Comparison of ENCODE assay signal across 11 cellular contexts in the genomic region with DNA sequence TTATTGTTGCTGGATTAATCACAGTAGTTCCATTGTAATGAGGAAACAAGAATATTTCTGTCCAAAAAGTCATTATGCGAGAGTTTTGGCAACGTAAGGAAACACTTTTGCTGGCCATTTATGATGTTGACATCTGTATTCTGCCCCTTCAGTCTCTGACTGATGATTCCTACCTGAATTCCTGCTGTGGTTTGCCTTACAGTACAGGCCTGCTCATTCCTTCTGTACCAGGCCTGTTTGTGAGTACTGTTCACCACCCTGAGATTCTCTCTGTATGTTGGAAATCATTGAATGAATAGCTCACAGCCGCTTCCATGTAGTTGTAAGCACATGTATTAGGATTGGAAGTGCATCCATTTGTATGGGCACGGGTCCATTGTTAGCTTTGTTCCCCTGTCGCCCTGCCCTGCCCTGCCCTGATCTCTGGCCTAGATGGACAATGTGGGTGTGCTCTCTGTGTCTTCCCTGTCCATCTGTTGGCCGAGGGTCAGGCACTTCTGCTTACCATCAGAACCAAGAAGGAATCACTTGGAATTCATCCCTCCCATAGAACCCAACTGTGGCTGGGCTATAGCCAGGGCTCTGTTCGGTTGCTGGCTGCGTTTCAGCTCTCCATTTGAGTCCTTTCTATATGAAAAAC. TPM values are rescaled to one million over a fixed set of nuclear protein-coding genes. Genes with fewer than 3 reads are reported as not detected.
DNase-seq lines count a peak whose midpoint lies in the region; ATAC-seq and TF ChIP-seq lines count a peak whose summit lies in the region.
"Had no signal": no experiment of that assay in that cellular context is flagged by ENCODE, and none has a peak within 500 bp of the region (broad histone marks: within the 10 kb centered on the region; RNA-seq: fewer than 3 reads in every experiment).

No MANE protein-coding gene starts in this region.

- peak overlapping the region; percentile 71 for H3K9ac ChIP-seq in mesenchymal stem cell (ENCODE audit: low read length)

- H2AFZ ChIP-seq in mesenchymal stem cell (ENCODE audit: low read depth, low read length) = no peak overlapping the region

- no peaks in the 10 kb centered on the region for H3K27me3 ChIP-seq in mesenchymal stem cell (ENCODE audit: control insufficient read depth in 1 of 2, insufficient read depth in 1 of 2, low read length in 2 of 2)
- no peaks in the 10 kb centered on the region for H3K27me3 ChIP-seq in thyroid gland

- intact Hi-C loops in thyroid gland (cut with DNase I) = no loop called here

- peaks cover 37% of the 10 kb centered on the region for H3K4me1 Mint-ChIP-seq in T-helper 2 cell treated with Interferon-gamma antibody and Interleukin-4, amounts not matched to agents 5 μg/mL and 100 μg/mL, for 36 hours (ENCODE audit: low read depth)
- peaks cover 51% of the 10 kb centered on the region for H3K4me1 Mint-ChIP-seq in central memory CD8-positive, alpha-beta T cell
- no peaks in the 10 kb centered on the region for H3K4me1 Mint-ChIP-seq in progenitor cell of endocrine pancreas (ENCODE audit: low read depth)

- H3K9me3 Mint-ChIP-seq in T-helper 2 cell treated with Interferon-gamma antibody and Interleukin-4, amounts not matched to agents 5 μg/mL and 100 μg/mL, for 36 hours = no peaks in the 10 kb centered on the region
- no peaks in the 10 kb centered on the region for H3K9me3 Mint-ChIP-seq in central memory CD8-positive, alpha-beta T cell
- H3K9me3 Mint-ChIP-seq in progenitor cell of endocrine pancreas (ENCODE audit: low read depth) = no peaks in the 10 kb centered on the region

- no peak overlapping the region for H4K8ac ChIP-seq in mesenchymal stem cell (ENCODE audit: low read length)

- no peak overlapping the region for H3K18ac ChIP-seq in mesenchymal stem cell (ENCODE audit: low read depth in 1 of 2, low read length in 2 of 2)

- H2BK12ac ChIP-seq in mesenchymal stem cell (ENCODE audit: low read length in 2 of 2) = peak overlapping the region in 1 of 2 experiments; percentile 67

- no peak overlapping the region for H3K4ac ChIP-seq in mesenchymal stem cell (ENCODE audit: low read depth in 1 of 2, low read length in 2 of 2)

- no peak overlapping the region for H3K4me3 Mint-ChIP-seq in T-helper 2 cell treated with Interferon-gamma antibody and Interleukin-4, amounts not matched to agents 5 μg/mL and 100 μg/mL, for 36 hours
- H3K4me3 Mint-ChIP-seq in central memory CD8-positive, alpha-beta T cell = no peak overlapping the region
- no peak overlapping the region for H3K4me3 Mint-ChIP-seq in progenitor cell of endocrine pancreas (ENCODE audit: low read depth)

- TF ChIP-seq POLR2A in thyroid gland (IDR thresholded peaks at IDR 0.05) = no peak

- H3K27ac ChIP-seq in mesenchymal stem cell (ENCODE audit: low read length, poor library complexity, severe bottlenecking) (no peak overlapping the region), thyroid gland (peak overlapping the region in 2 of 3 donors; percentile 57 to 59)
- H3K27ac ChIP-seq: WERI-Rb-1 had no signal

- DNase-seq in T-helper 2 cell treated with Interferon-gamma antibody and Interleukin-4, amounts not matched to agents 5 μg/mL and 100 μg/mL, for 36 hours (ENCODE audit: low spot score) = no peak
- DNase-seq in T-helper 2 cell (no peak), mesenchymal stem cell (no peak), thyroid gland (no peak), progenitor cell of endocrine pancreas (ENCODE audit: low spot score, unreplicated experiment) (no peak)
- DNase-seq in central memory CD8-positive, alpha-beta T cell (ENCODE audit: low spot score in 2 of 2) = no peak
- DNase-seq: activated effector memory CD4-positive, alpha-beta T cell treated with anti-CD3 and anti-CD28 coated beads, Interleukin-2, amount 50 U/mL, for 16 hours; NCI-H1092 treated with DMSO at 0.1 percent for 48 hours; WERI-Rb-1 had no signal

- peaks cover 6% of the 10 kb centered on the region for H3K36me3 Mint-ChIP-seq in T-helper 2 cell treated with Interferon-gamma antibody and Interleukin-4, amounts not matched to agents 5 μg/mL and 100 μg/mL, for 36 hours (ENCODE audit: low read depth)
- H3K36me3 Mint-ChIP-seq in central memory CD8-positive, alpha-beta T cell (ENCODE audit: insufficient read depth) = peaks cover 4% of the 10 kb centered on the region
- H3K36me3 Mint-ChIP-seq in progenitor cell of endocrine pancreas (ENCODE audit: insufficient read depth) = peaks cover 12% of the 10 kb centered on the region

- H3K79me1 ChIP-seq in mesenchymal stem cell (replicated peaks; ENCODE audit: low read length, poor library complexity, severe bottlenecking) = peaks cover 29% of the 10 kb centered on the region

- H3K36me3 ChIP-seq in mesenchymal stem cell (ENCODE audit: control insufficient read depth in 1 of 2, insufficient read depth in 2 of 2, low read depth in 1 of 2, low read length in 2 of 2) (no peaks in the 10 kb centered on the region), thyroid gland (no peaks in the 10 kb centered on the region)

- peak overlapping the region in 1 of 2 experiments; percentile 21 for H3K4me3 ChIP-seq in mesenchymal stem cell (ENCODE audit: insufficient read depth in 1 of 2, low read depth in 1 of 2, low read length in 2 of 2)
- no peak overlapping the region for H3K4me3 ChIP-seq in thyroid gland (replicated peaks in 1 of 3)

- H2BK120ac ChIP-seq in mesenchymal stem cell (ENCODE audit: low read depth, low read length) = no peak overlapping the region

- 97% methylated on average over 8 of the region's 8 CpGs for WGBS in mesenchymal stem cell
- 75 to 88% methylated on average over 8 of the region's 8 CpGs for WGBS in thyroid gland, 2 donors

- H4K91ac ChIP-seq in mesenchymal stem cell (ENCODE audit: low read length) = no peak overlapping the region

- H2BK15ac ChIP-seq in mesenchymal stem cell (ENCODE audit: low read depth, poor library complexity, severe bottlenecking) = no peak overlapping the region

- H3K4me1 ChIP-seq in mesenchymal stem cell (ENCODE audit: control insufficient read depth, insufficient read depth, low read depth, low read length) (peaks cover 7% of the 10 kb centered on the region), thyroid gland (peaks cover 22 to 28% of the 10 kb centered on the region in 2 donors)

- no peak overlapping the region for H3K4me2 ChIP-seq in mesenchymal stem cell (ENCODE audit: low read length, poor library complexity, severe bottlenecking)

- no peak for ATAC-seq in central memory CD8-positive, alpha-beta T cell (replicated peaks; ENCODE audit: extremely low read depth, poor library complexity, severe bottlenecking)
- no peak for ATAC-seq in GM19463 (IDR thresholded peaks at IDR 0.05; ENCODE audit: unreplicated experiment)
- ATAC-seq in GM18520 (IDR thresholded peaks at IDR 0.05; ENCODE audit: unreplicated experiment) = no peak

- no peak overlapping the region for H2AK5ac ChIP-seq in mesenchymal stem cell (ENCODE audit: low read length, severe bottlenecking)

- H3K27me3 Mint-ChIP-seq in T-helper 2 cell treated with Interferon-gamma antibody and Interleukin-4, amounts not matched to agents 5 μg/mL and 100 μg/mL, for 36 hours (ENCODE audit: low read depth) = no peaks in the 10 kb centered on the region
- H3K27me3 Mint-ChIP-seq in central memory CD8-positive, alpha-beta T cell = no peaks in the 10 kb centered on the region
- no peaks in the 10 kb centered on the region for H3K27me3 Mint-ChIP-seq in progenitor cell of endocrine pancreas

- H2BK5ac ChIP-seq in mesenchymal stem cell (ENCODE audit: low read depth, low read length, poor library complexity, severe bottlenecking) = no peak overlapping the region

- no peak overlapping the region for H3K23ac ChIP-seq in mesenchymal stem cell (ENCODE audit: low read length in 2 of 2)

- TF ChIP-seq CTCF in thyroid gland (IDR thresholded peaks at IDR 0.05) (no peak), progenitor cell of endocrine pancreas (IDR thresholded peaks at IDR 0.05; ENCODE audit: unreplicated experiment) (no peak)

- no peak overlapping the region for H3K14ac ChIP-seq in mesenchymal stem cell (ENCODE audit: low read length in 2 of 2)

- H3K27ac Mint-ChIP-seq in T-helper 2 cell treated with Interferon-gamma antibody and Interleukin-4, amounts not matched to agents 5 μg/mL and 100 μg/mL, for 36 hours = peak overlapping the region; percentile 32
- peak overlapping the region; percentile 33 for H3K27ac Mint-ChIP-seq in central memory CD8-positive, alpha-beta T cell (ENCODE audit: low read depth)
- no peak overlapping the region for H3K27ac Mint-ChIP-seq in progenitor cell of endocrine pancreas

- H3K9me3 ChIP-seq in mesenchymal stem cell (ENCODE audit: control insufficient read depth, low read length) (no peaks in the 10 kb centered on the region), thyroid gland (no peaks in the 10 kb centered on the region)

RNA-seq across cellular contexts. Expression of gene TULP4, which starts 26.8 kb away (rescaled TPM):
- polyA plus RNA-seq in mesenchymal stem cell (2013, experiment 1 of 2) = 19.5 TPM
- 17.6 TPM for polyA plus RNA-seq in mesenchymal stem cell (2013, experiment 2 of 2)
- total RNA-seq in thyroid gland = 100 to 1,000 TPM; 209 to 459 (median 292) TPM
- 171 and 174 TPM in 2 replicates for total RNA-seq in progenitor cell of endocrine pancreas
